1 cellular context compared by ENCODE assay signal in genomic region chr18:830315-830901, GRCh38.
TF ChIP-seq lines count a peak whose summit lies in the region.

No MANE protein-coding gene starts in this region.

TF ChIP-seq in K562, 482 proteins besides CTCF, POLR2A, EP300 and RAD21 (continued from another document):
- TF ChIP-seq TOE1 (IDR thresholded peaks at IDR 0.05; ENCODE audit: borderline replicate concordance) (peak; percentile 88), TOE1 (CRISPR knock-in tag; IDR thresholded peaks at IDR 0.05; ENCODE audit: borderline replicate concordance, low read depth) (no peak), CAMTA2 (CRISPR knock-in tag; conservative IDR thresholded peaks at IDR 0.05) (no peak), EHMT2 (IDR thresholded peaks at IDR 0.05) (peak; percentile 65; the same call in 1 of the 2 replicates), RBM17 (IDR thresholded peaks at IDR 0.05; ENCODE audit: borderline replicate concordance, low read depth, low read length) (no peak), MYBL2 (IDR thresholded peaks at IDR 0.05; ENCODE audit: low read depth) (peak; percentile 15; the same call in 1 of the 2 replicates), MYBL2 (CRISPR knock-in tag; IDR thresholded peaks at IDR 0.05; ENCODE audit: borderline replicate concordance) (no peak), JUNB (CRISPR knock-in tag; conservative IDR thresholded peaks at IDR 0.05) (peak; percentile 60; the same call in 1 of the 2 replicates), RHOXF2B (CRISPR knock-in tag; conservative IDR thresholded peaks at IDR 0.05) (no peak), ASH1L (IDR thresholded peaks at IDR 0.05; ENCODE audit: borderline replicate concordance, low read depth, partially characterized antibody) (peak; percentile 16), MBD1 (CRISPR knock-in tag; IDR thresholded peaks at IDR 0.05) (0 out of 2 replicates have a peak, but pooled peaks have one; percentile 25), CREB1 (IDR thresholded peaks at IDR 0.05) (peak; percentile 26; the same call in 1 of the 2 replicates), CREB1 (CRISPR knock-in tag; IDR thresholded peaks at IDR 0.05) (no peak), PML (IDR thresholded peaks at IDR 0.05; ENCODE audit: low read length) (no peak), HOXB6 (CRISPR knock-in tag; IDR thresholded peaks at IDR 0.05; ENCODE audit: borderline replicate concordance) (no peak), L3MBTL2 (IDR thresholded peaks at IDR 0.05) (peak; percentile 29; the same call in 1 of the 2 replicates), NFIX (CRISPR knock-in tag; IDR thresholded peaks at IDR 0.05; ENCODE audit: low read depth) (no peak), SP1 (CRISPR knock-in tag; IDR thresholded peaks at IDR 0.05) (no peak), CHAMP1 (IDR thresholded peaks at IDR 0.05) (peak; percentile 55; the same call in 1 of the 2 replicates), POLR2G (IDR thresholded peaks at IDR 0.05; ENCODE audit: low read depth, low read length) (no peak), HBP1 (CRISPR knock-in tag; IDR thresholded peaks at IDR 0.05) (0 out of 2 replicates have a peak, but pooled peaks have one; percentile 55), ZKSCAN1 (IDR thresholded peaks at IDR 0.05; ENCODE audit: low read depth, low read length) (no peak), CREM (IDR thresholded peaks at IDR 0.05; ENCODE audit: low read depth) (peak; percentile 72; the same call in 1 of the 2 replicates), NEUROD1 (IDR thresholded peaks at IDR 0.05; ENCODE audit: borderline replicate concordance, low read depth, low read length, partially characterized antibody) (no peak), NCOR1 (IDR thresholded peaks at IDR 0.05) (peak; percentile 22; the same call in 1 of the 2 replicates), THRAP3 (IDR thresholded peaks at IDR 0.05; ENCODE audit: borderline replicate concordance) (no peak), SIN3A (IDR thresholded peaks at IDR 0.05; ENCODE audit: borderline replicate concordance in 2 of 2, control insufficient read depth in 1 of 2, low read depth in 2 of 2, low read length in 2 of 2) (0 out of 4 replicates have a peak, but pooled peaks of 1 of the 2 experiments have one; percentile 6), ZBTB2 (IDR thresholded peaks at IDR 0.05) (peak; percentile 80), OTX1 (CRISPR knock-in tag; IDR thresholded peaks at IDR 0.05) (0 out of 2 replicates have a peak, but pooled peaks have one; percentile 73), ZNF324 (CRISPR knock-in tag; IDR thresholded peaks at IDR 0.05) (no peak), TEAD2 (tag; IDR thresholded peaks at IDR 0.05) (0 out of 2 replicates have a peak, but pooled peaks have one; percentile 1), NONO (IDR thresholded peaks at IDR 0.05; ENCODE audit: low read depth in 2 of 2, low read length in 1 of 2) (0 out of 4 replicates have a peak, but pooled peaks of 1 of the 2 experiments have one; percentile 10), CHD2 (IDR thresholded peaks at IDR 0.05; ENCODE audit: low read depth, low read length) (no peak), MEIS2 (IDR thresholded peaks at IDR 0.05; ENCODE audit: partially characterized antibody) (peak; percentile 18), ZNF197 (CRISPR knock-in tag; IDR thresholded peaks at IDR 0.05; ENCODE audit: low read depth) (no peak), PHTF2 (CRISPR knock-in tag; IDR thresholded peaks at IDR 0.05) (no peak), SAP30 (IDR thresholded peaks at IDR 0.05; ENCODE audit: borderline replicate concordance, insufficient read depth, low read depth, low read length, poor library complexity, severe bottlenecking) (no peak), TBL1XR1 (IDR thresholded peaks at IDR 0.05; ENCODE audit: low read length in 2 of 2) (no peak), USF2 (CRISPR knock-in tag; IDR thresholded peaks at IDR 0.05) (no peak), NCOA1 (IDR thresholded peaks at IDR 0.05; ENCODE audit: low read depth) (no peak; the same call in 1 of the 2 replicates)
